Comparison of ENCODE assay signal across 19 cellular contexts in genomic region chr4:92988301-92988700, GRCh38.
A peak's percentile ranks its signal among the peaks of the same experiment; 100 is the strongest.
DNase-seq lines count a peak whose midpoint lies in the region; ATAC-seq, FAIRE-seq and TF ChIP-seq lines count a peak whose summit lies in the region.
"Had no signal": no experiment of that assay in that cellular context is flagged by ENCODE, and none has a peak within 500 bp of the region (broad histone marks: within the 10 kb centered on the region; RNA-seq: fewer than 3 reads in every experiment).

No MANE protein-coding gene starts in this region.

- FAIRE-seq in H1 (lab: Jason Lieb, UNC) (no peak), small intestine (lab: Jason Lieb, UNC) (no peak)
- FAIRE-seq: GM19239, K562 had no signal

- no peaks in the 10 kb centered on the region for H3K79me1 ChIP-seq in H1 (ENCODE audit: low read depth, low read length)

- no peak overlapping the region for H4K5ac ChIP-seq in H1 (ENCODE audit: insufficient read length, low read depth, low read length)

- no peak for ATAC-seq in activated CD8-positive, alpha-beta T cell treated with anti-CD3 and anti-CD28 coated beads, Interleukin-2, amount 10 ng/mL, durations not matched to agents 7 days and 5 days
- ATAC-seq: K562 had no signal

- no peak overlapping the region for H2AK5ac ChIP-seq in H1 (ENCODE audit: low read depth, low read length)

- H3K23ac ChIP-seq in H1 (ENCODE audit: insufficient read length): no peak overlapping the region

- no peaks in the 10 kb centered on the region for H3K27me3 ChIP-seq in H1 (replicated peaks in 1 of 4; ENCODE audit: control insufficient read depth in 3 of 4, extremely low read depth in 1 of 4, insufficient read depth in 3 of 4, low read length in 3 of 4)
- H3K27me3 ChIP-seq in liver (ENCODE audit: control insufficient read depth in 4 of 4, insufficient read depth in 4 of 4, low read length in 3 of 4): no peaks in the 10 kb centered on the region
- no peaks in the 10 kb centered on the region for H3K27me3 ChIP-seq in small intestine (ENCODE audit: control insufficient read depth in 2 of 2, insufficient read depth in 2 of 2, low read length in 2 of 2)
- H3K27me3 ChIP-seq: BE2C, MG63 had no signal

- no peak overlapping the region for H2BK15ac ChIP-seq in H1 (ENCODE audit: low read length)

- H3K36me3 Mint-ChIP-seq in activated CD8-positive, alpha-beta T cell treated with anti-CD3 and anti-CD28 coated beads, Interleukin-2, amount 10 ng/mL, durations not matched to agents 7 days and 5 days (ENCODE audit: low read depth): no peaks in the 10 kb centered on the region

- H3K36me3 ChIP-seq in H1 (ENCODE audit: control insufficient read depth in 2 of 4, insufficient read depth in 4 of 4, low read length in 3 of 4) (no peaks in the 10 kb centered on the region; a peak in 1 of 8 replicates), liver (ENCODE audit: control insufficient read depth in 4 of 4, insufficient read depth in 3 of 4, low read depth in 1 of 4, low read length in 3 of 4) (no peaks in the 10 kb centered on the region), small intestine (ENCODE audit: control insufficient read depth in 2 of 2, insufficient read depth in 2 of 2, low read length in 2 of 2) (no peaks in the 10 kb centered on the region)
- H3K36me3 ChIP-seq: BE2C, MG63 had no signal

- no peaks in the 10 kb centered on the region for H3K4me1 ChIP-seq in H1 (replicated peaks in 1 of 4; ENCODE audit: control insufficient read depth in 3 of 4, insufficient read depth in 4 of 4, low read length in 3 of 4)
- H3K4me1 ChIP-seq in liver (ENCODE audit: control insufficient read depth in 4 of 4, insufficient read depth in 4 of 4, low read length in 3 of 4): peaks cover 2 to 27% (median 14%) of the 10 kb centered on the region in 4 donors
- no peaks in the 10 kb centered on the region for H3K4me1 ChIP-seq in small intestine (ENCODE audit: control insufficient read depth in 2 of 2, insufficient read depth in 1 of 2, low read depth in 1 of 2, low read length in 1 of 2)
- H3K4me1 ChIP-seq: BE2C had no signal

- H3K27ac ChIP-seq in H1 (ENCODE audit: low read depth, low read length): no peak overlapping the region
- H3K27ac ChIP-seq in liver (ENCODE audit: low read depth in 1 of 2, low read length in 2 of 2): no peak overlapping the region
- no peak overlapping the region for H3K27ac ChIP-seq in small intestine (ENCODE audit: low read depth in 1 of 2, low read length in 1 of 2)

- TF ChIP-seq EP300 in H1 (IDR thresholded peaks at IDR 0.05; ENCODE audit: borderline replicate concordance in 1 of 2, low read depth in 2 of 2, low read length in 2 of 2): no peak

- no peak overlapping the region for H3K4me3 ChIP-seq in H1 (ENCODE audit: extremely low read depth in 1 of 4, insufficient read depth in 2 of 4, low read depth in 3 of 4, low read length in 4 of 4)
- H3K4me3 ChIP-seq in liver (ENCODE audit: low read depth in 1 of 3, low read length in 3 of 3): no peak overlapping the region
- H3K4me3 ChIP-seq in small intestine (ENCODE audit: low read depth in 1 of 2, low read length in 2 of 2): no peak overlapping the region
- H3K4me3 ChIP-seq: K562, MG63 had no signal

- no peaks in the 10 kb centered on the region for H3K27me3 Mint-ChIP-seq in activated CD8-positive, alpha-beta T cell treated with anti-CD3 and anti-CD28 coated beads, Interleukin-2, amount 10 ng/mL, durations not matched to agents 7 days and 5 days (ENCODE audit: low read depth)

- H3K9me3 ChIP-seq in H1 (ENCODE audit: insufficient read depth in 2 of 2, low read depth in 1 of 2, low read length in 1 of 2) (no peaks in the 10 kb centered on the region), liver (ENCODE audit: control insufficient read depth in 4 of 4, low read length in 3 of 4) (no peaks in the 10 kb centered on the region), small intestine (ENCODE audit: control insufficient read depth, low read depth) (no peaks in the 10 kb centered on the region)
- H3K9me3 ChIP-seq: BE2C, MG63 had no signal

- WGBS in H1 (ENCODE audit: extremely low coverage in 1 of 2, insufficient coverage in 1 of 2, insufficient read length in 1 of 2, insufficient replicate concordance in 2 of 2, low coverage in 1 of 2, low lambda C conversion rate in 2 of 2, missing lambda C conversion rate in 1 of 2), 2 experiments: 90% methylated on average over 2 of the region's 2 CpGs; no CpG with 5 or more reads in 1 of the 2 experiments
- 49% methylated on average over 2 of the region's 2 CpGs for WGBS in liver
- 36 to 59% (median 42%) methylated on average over 2 of the region's 2 CpGs for WGBS in small intestine, 3 donors

- no peaks in the 10 kb centered on the region for H3K4me1 Mint-ChIP-seq in activated CD8-positive, alpha-beta T cell treated with anti-CD3 and anti-CD28 coated beads, Interleukin-2, amount 10 ng/mL, durations not matched to agents 7 days and 5 days (ENCODE audit: low read depth)

- H4K91ac ChIP-seq in H1 (replicated peaks; ENCODE audit: insufficient read length, low read length): no peak overlapping the region

- peak; percentile 96 for DNase-seq in SK-N-DZ (ENCODE audit: low spot score)
- DNase-seq in H1 (ENCODE audit: low read depth in 1 of 2, low spot score in 2 of 2): no peak
- DNase-seq in small intestine: peak; percentile 69
- no peak for DNase-seq in activated CD4-positive, alpha-beta T cell treated with anti-CD3 and anti-CD28 coated beads, Interleukin-2, amount 50 U/mL, for 1 hour
- no peak for DNase-seq in activated CD8-positive, alpha-beta T cell treated with anti-CD3 and anti-CD28 coated beads, Interleukin-2, amount 10 ng/mL, durations not matched to agents 7 days and 5 days
- DNase-seq in GM10248 (ENCODE audit: extremely low spot score): no peak
- DNase-seq: BE2C, EL, GF-D8, MG63, NCI-H1092 treated with DMSO at 0.1 percent for 48 hours, NCI-H1436 treated with DMSO at 0.1 percent for 48 hours, NCI-H1930, NCI-H345, NCI-H524, Right ventricle myocardium superior had no signal

- H3K27ac Mint-ChIP-seq in activated CD8-positive, alpha-beta T cell treated with anti-CD3 and anti-CD28 coated beads, Interleukin-2, amount 10 ng/mL, durations not matched to agents 7 days and 5 days: no peak overlapping the region

- H2BK5ac ChIP-seq in H1 (ENCODE audit: low read depth, low read length): no peak overlapping the region

- H3K14ac ChIP-seq in H1 (ENCODE audit: insufficient read length): no peak overlapping the region

- no peak overlapping the region for H4K8ac ChIP-seq in H1 (ENCODE audit: extremely low read depth, insufficient read depth, low read length)

- H3K9me3 Mint-ChIP-seq in activated CD8-positive, alpha-beta T cell treated with anti-CD3 and anti-CD28 coated beads, Interleukin-2, amount 10 ng/mL, durations not matched to agents 7 days and 5 days (ENCODE audit: insufficient read depth): no peaks in the 10 kb centered on the region

- H3K23me2 ChIP-seq in H1 (ENCODE audit: low read depth, low read length): no peaks in the 10 kb centered on the region

- no peak for TF ChIP-seq RAD21 in H1 (IDR thresholded peaks at IDR 0.05 in 1 of 2, conservative IDR thresholded peaks at IDR 0.05 in 1 of 2; ENCODE audit: low read depth in 2 of 2, low read length in 2 of 2)
- peak; percentile 17 to 38 for TF ChIP-seq RAD21 in liver (IDR thresholded peaks at IDR 0.05)

- no peaks in the 10 kb centered on the region for H4K20me1 ChIP-seq in H1 (replicated peaks in 1 of 2; ENCODE audit: control insufficient read depth in 1 of 2, insufficient read depth in 2 of 2, low read length in 2 of 2)

- CTCF ChIA-PET in H1 (lab: Charles Lee; ENCODE audit: partially characterized antibody): no interaction called here
- CTCF ChIA-PET in activated CD8-positive, alpha-beta T cell treated with anti-CD3 and anti-CD28 coated beads, Interleukin-2, amount 10 ng/mL, durations not matched to agents 7 days and 5 days (lab: Charles Lee): no interaction called here
- CTCF ChIA-PET in GM10248 (lab: Yijun Ruan, JAX): no interaction called here

- no peak overlapping the region for H2AFZ ChIP-seq in H1 (ENCODE audit: low read length)

- no peaks in the 10 kb centered on the region for H3K79me2 ChIP-seq in H1 (ENCODE audit: control insufficient read depth in 1 of 2, insufficient read depth in 2 of 2, low read length in 2 of 2)

- POLR2A ChIA-PET in H1 (lab: Charles Lee; ENCODE audit: partially characterized antibody) (no interaction called here), GM10248 (lab: Yijun Ruan, JAX) (no interaction called here)
- POLR2A ChIA-PET in activated CD8-positive, alpha-beta T cell treated with anti-CD3 and anti-CD28 coated beads, Interleukin-2, amount 10 ng/mL, durations not matched to agents 7 days and 5 days (lab: Charles Lee): no interaction called here

- H3K9ac ChIP-seq in H1 (replicated peaks in 1 of 4; ENCODE audit: extremely low read depth in 1 of 4, low read depth in 3 of 4, low read length in 3 of 4) (no peak overlapping the region), liver (ENCODE audit: low read depth in 1 of 2, low read length in 2 of 2) (no peak overlapping the region)

- no peak overlapping the region for H3K56ac ChIP-seq in H1 (replicated peaks; ENCODE audit: insufficient read length, low read depth, low read length)

- no peak overlapping the region for H3K18ac ChIP-seq in H1 (ENCODE audit: extremely low read depth, low read length)

- TF ChIP-seq CTCF in H1 (IDR thresholded peaks at IDR 0.05; ENCODE audit: control extremely low read depth in 1 of 3, insufficient read depth in 1 of 3, low read depth in 1 of 3, low read length in 3 of 3): no peak
- no peak for TF ChIP-seq CTCF in liver (IDR thresholded peaks at IDR 0.05; ENCODE audit: low read depth, low read length, missing input control)
- TF ChIP-seq CTCF in GM10248 (IDR thresholded peaks at IDR 0.05; ENCODE audit: control extremely low read depth, extremely low read depth, low read depth, missing control alignments): no peak

- TF ChIP-seq POLR2A in H1 (IDR thresholded peaks at IDR 0.05; ENCODE audit: control extremely low read depth in 1 of 2, low read depth in 2 of 2, low read length in 2 of 2): no peak

- H3K4ac ChIP-seq in H1 (replicated peaks; ENCODE audit: insufficient read length, low read depth, low read length): no peak overlapping the region

- no peak overlapping the region for H3K4me3 Mint-ChIP-seq in activated CD8-positive, alpha-beta T cell treated with anti-CD3 and anti-CD28 coated beads, Interleukin-2, amount 10 ng/mL, durations not matched to agents 7 days and 5 days

- H3K4me2 ChIP-seq in H1 (ENCODE audit: insufficient read depth in 1 of 2, low read depth in 2 of 2, low read length in 2 of 2): no peak overlapping the region

- no peak overlapping the region for H2BK120ac ChIP-seq in H1 (replicated peaks; ENCODE audit: low read depth, low read length)

- H2BK12ac ChIP-seq in H1 (ENCODE audit: low read depth, low read length): no peak overlapping the region

- H2BK20ac ChIP-seq in H1 (ENCODE audit: low read length): no peak overlapping the region

TF ChIP-seq in H1, 55 proteins besides CTCF, POLR2A, EP300 and RAD21 (continues in another document):
- TF ChIP-seq CEBPB (IDR thresholded peaks at IDR 0.05; ENCODE audit: low read depth, low read length): 0 out of 2 replicates have a peak, but pooled peaks have one; percentile 11

TF ChIP-seq in liver, 16 proteins besides CTCF, POLR2A, EP300 and RAD21 (continues in another document):
- TF ChIP-seq TAF1 (conservative IDR thresholded peaks at IDR 0.05) (no peak), SP1 (IDR thresholded peaks at IDR 0.05) (no peak), NR2F2 (IDR thresholded peaks at IDR 0.05) (no peak)

Comparison
In these comparisons a context has a peak if more than half of its experiments do, and no peak if none do; other contexts are left out.
1. DNase-seq: peak in SK-N-DZ (single experiment) and small intestine (single experiment); none in H1 (0 of 2), activated CD4-positive, alpha-beta T cell treated with anti-CD3 and anti-CD28 coated beads, Interleukin-2, amount 50 U/mL, for 1 hour (single experiment), activated CD8-positive, alpha-beta T cell treated with anti-CD3 and anti-CD28 coated beads, Interleukin-2, amount 10 ng/mL, durations not matched to agents 7 days and 5 days (single experiment) and GM10248 (single experiment).